10 cellular contexts compared by ENCODE assay signal in genomic region chrX:71910526-71911022, GRCh38. TPM values are rescaled to one million over a fixed set of nuclear protein-coding genes. Genes with fewer than 3 reads are reported as not detected.
DNase-seq lines count a peak whose midpoint lies in the region; ATAC-seq and TF ChIP-seq lines count a peak whose summit lies in the region.
"Had no signal": no experiment of that assay in that cellular context is flagged by ENCODE, and none has a peak within 500 bp of the region (broad histone marks: within the 10 kb centered on the region; RNA-seq: fewer than 3 reads in every experiment).

Gene NHSL2 (plus strand): TSS chrX:71910845.

- H3K4me1 ChIP-seq in gastroesophageal sphincter (peaks cover 0 to 15% (median 0%) of the 10 kb centered on the region in 3 donors), trophoblast cell (ENCODE audit: control insufficient read depth in 1 of 2, insufficient read depth in 2 of 2, low read length in 2 of 2) (peaks cover 4 to 24% of the 10 kb centered on the region in 2 experiments), OCI-LY7 (ENCODE audit: insufficient read depth, low read length, poor library complexity, severe bottlenecking) (no peaks in the 10 kb centered on the region)

- no peaks in the 10 kb centered on the region for H3K9me3 ChIP-seq in gastroesophageal sphincter
- H3K9me3 ChIP-seq in trophoblast cell (ENCODE audit: insufficient read depth, low read depth, low read length) = no peaks in the 10 kb centered on the region
- no peaks in the 10 kb centered on the region for H3K9me3 ChIP-seq in OCI-LY7 (ENCODE audit: low read length)

- peak within 1 kb of the TSS; percentile 75 for H2BK5ac ChIP-seq in trophoblast cell (ENCODE audit: low read depth, low read length, poor library complexity)

- H4K8ac ChIP-seq in trophoblast cell (ENCODE audit: low read depth, low read length) = peak within 1 kb of the TSS; percentile 78

- H4K91ac ChIP-seq in trophoblast cell (ENCODE audit: low read depth, low read length) = peak within 1 kb of the TSS; percentile 96

- peak within 1 kb of the TSS; percentile 53 for H2BK12ac ChIP-seq in trophoblast cell (ENCODE audit: low read length)

- peak within 1 kb of the TSS; percentile 55 for H4K12ac ChIP-seq in trophoblast cell (ENCODE audit: low read depth, low read length)

- DNase-seq in DMS153 treated with DMSO at 0.1 percent for 48 hours (lab: John Stamatoyannopoulos, UW; ENCODE audit: unreplicated experiment) (peak; percentile 3), DMS153 (lab: John Stamatoyannopoulos, UW) (no peak), trophoblast cell (no peak), OCI-LY7 (ENCODE audit: low spot score) (no peak)
- DNase-seq in activated CD4-positive, alpha-beta T cell treated with anti-CD3 and anti-CD28 coated beads, Interleukin-2, amount 50 U/mL, for 48 hours = peak; percentile 31 to 49

- H3K4me2 ChIP-seq in trophoblast cell (ENCODE audit: low read length) (peak within 1 kb of the TSS; percentile 90), OCI-LY7 (ENCODE audit: low read length) (no peak within 1 kb of the TSS)

- intact Hi-C loops in OCI-LY7 (cut with micrococcal nuclease; ENCODE audit: unreplicated experiment) = no loop called here

- H3K36me3 ChIP-seq in gastroesophageal sphincter (no peaks in the 10 kb centered on the region), trophoblast cell (ENCODE audit: control insufficient read depth in 1 of 2, insufficient read depth in 2 of 2, low read length in 2 of 2) (peaks cover 0 to 3% of the 10 kb centered on the region in 2 experiments), OCI-LY7 (ENCODE audit: insufficient read depth, low read length) (no peaks in the 10 kb centered on the region)

- no peaks in the 10 kb centered on the region for H3K9me2 ChIP-seq in OCI-LY7 (ENCODE audit: insufficient read depth, low read length)

- no peaks in the 10 kb centered on the region for H4K20me1 ChIP-seq in OCI-LY7 (ENCODE audit: insufficient read depth, low read length)

- H2AK5ac ChIP-seq in trophoblast cell (ENCODE audit: low read length) = no peak within 1 kb of the TSS

- no peak within 1 kb of the TSS for H2AFZ ChIP-seq in trophoblast cell (ENCODE audit: insufficient read depth, low read length, poor library complexity)
- H2AFZ ChIP-seq in OCI-LY7 (ENCODE audit: low read length) = no peak within 1 kb of the TSS

- TF ChIP-seq POLR2A in gastroesophageal sphincter (IDR thresholded peaks at IDR 0.05) = no peak

- peak within 1 kb of the TSS; percentile 92 for H3K18ac ChIP-seq in trophoblast cell (ENCODE audit: low read length)

- CTCF ChIA-PET in OCI-LY7 (lab: Charles Lee; ENCODE audit: unreplicated experiment) = no interaction called here

- peak within 1 kb of the TSS; percentile 88 for H2BK120ac ChIP-seq in trophoblast cell (ENCODE audit: insufficient read depth, low read length, poor library complexity)

- peak within 1 kb of the TSS in 3 of 4 donors; percentile 1 to 75 (median 66) for H3K27ac ChIP-seq in gastroesophageal sphincter
- peak within 1 kb of the TSS; percentile 89 for H3K27ac ChIP-seq in trophoblast cell (ENCODE audit: low read depth, low read length)
- H3K27ac ChIP-seq in OCI-LY7 (ENCODE audit: low read depth, low read length, poor library complexity, severe bottlenecking) = no peak within 1 kb of the TSS
- H3K27ac ChIP-seq: 22Rv1 had no signal

- H3K4me3 ChIP-seq in gastroesophageal sphincter (peak within 1 kb of the TSS; percentile 51 to 56), trophoblast cell (ENCODE audit: low read depth, low read length) (peak within 1 kb of the TSS; percentile 86), OCI-LY7 (ENCODE audit: low read depth, low read length, poor library complexity, severe bottlenecking) (no peak within 1 kb of the TSS)

- 0 to 49% methylated on average over 5 to 6 of the region's 35 CpGs for WGBS in gastroesophageal sphincter (ENCODE audit: low coverage in 1 of 2), 2 donors
- no CpG with 5 or more reads among the region's 35 CpGs for WGBS in trophoblast cell (ENCODE audit: extremely low coverage, insufficient coverage, insufficient read length)

- TF ChIP-seq CTCF in gastroesophageal sphincter (IDR thresholded peaks at IDR 0.05) = no peak
- no peak for TF ChIP-seq CTCF in OCI-LY7 (conservative IDR thresholded peaks at IDR 0.05; ENCODE audit: low read length)

- POLR2A ChIA-PET in OCI-LY7 (lab: Charles Lee) = no interaction called here

- peaks cover 12% of the 10 kb centered on the region for H3K79me1 ChIP-seq in trophoblast cell (ENCODE audit: low read length)

- BruUV-seq in OCI-LY7 (replicated peaks; lab: Mats Ljungman, UMichigan) = no TSS peak

- H3K23ac ChIP-seq in trophoblast cell (ENCODE audit: low read length) = no peak within 1 kb of the TSS

- H3K79me2 ChIP-seq in trophoblast cell (ENCODE audit: control insufficient read depth, insufficient read depth, low read length, poor library complexity) (peaks cover 5% of the 10 kb centered on the region), OCI-LY7 (ENCODE audit: insufficient read depth, low read depth, low read length) (no peaks in the 10 kb centered on the region)

- no peak for TF ChIP-seq EP300 in gastroesophageal sphincter (IDR thresholded peaks at IDR 0.05)

- H3K9ac ChIP-seq in trophoblast cell (ENCODE audit: low read length) = peak within 1 kb of the TSS; percentile 77

- ATAC-seq in gastroesophageal sphincter (peak; percentile 57), GM18511 (IDR thresholded peaks at IDR 0.05; ENCODE audit: unreplicated experiment) (no peak), GM21360 (IDR thresholded peaks at IDR 0.05; ENCODE audit: unreplicated experiment) (no peak)

- H3K14ac ChIP-seq in trophoblast cell (ENCODE audit: low read length) = peak within 1 kb of the TSS; percentile 82

- H3K4ac ChIP-seq in trophoblast cell (ENCODE audit: low read depth, low read length) = peak within 1 kb of the TSS; percentile 64

- peaks cover 29% of the 10 kb centered on the region for H3K27me3 ChIP-seq in gastroesophageal sphincter
- H3K27me3 ChIP-seq in trophoblast cell (ENCODE audit: insufficient read depth, low read length) = no peaks in the 10 kb centered on the region

RNA-seq across cellular contexts. Expression of gene NHSL2, which starts in this region (rescaled TPM):
- total RNA-seq in gastroesophageal sphincter = 10 to 100 TPM; 10.4 to 35.8 (median 13.9) TPM
- polyA plus RNA-seq in trophoblast cell (2013) = 5.9 and 6.7 TPM in 2 replicates
- 0.05 TPM in 1 of 2 replicates, not detected in the other for total RNA-seq in OCI-LY7 (2014; rRNA removed; shearing (Covaris generic))
- not detected in 2 replicates for total RNA-seq in OCI-LY7 (2022)
- total RNA-seq: SK-MEL-5 had no signal

Comparison
In these comparisons a context has a peak if more than half of its experiments do, and no peak if none do; other contexts are left out.
1. RNA of gene NHSL2 (total RNA-seq): 10.4 to 35.8 TPM in gastroesophageal sphincter; 0.05 TPM in OCI-LY7; every median in the first group is over 10 times any median in the second.
2. DNase-seq: peak in DMS153 treated with DMSO at 0.1 percent for 48 hours (single experiment) and activated CD4-positive, alpha-beta T cell treated with anti-CD3 and anti-CD28 coated beads, Interleukin-2, amount 50 U/mL, for 48 hours (2 of 2); none in DMS153 (single experiment), trophoblast cell (0 of 2) and OCI-LY7 (single experiment).